ENCODE assay signal across 24 cellular contexts in the genomic region with DNA sequence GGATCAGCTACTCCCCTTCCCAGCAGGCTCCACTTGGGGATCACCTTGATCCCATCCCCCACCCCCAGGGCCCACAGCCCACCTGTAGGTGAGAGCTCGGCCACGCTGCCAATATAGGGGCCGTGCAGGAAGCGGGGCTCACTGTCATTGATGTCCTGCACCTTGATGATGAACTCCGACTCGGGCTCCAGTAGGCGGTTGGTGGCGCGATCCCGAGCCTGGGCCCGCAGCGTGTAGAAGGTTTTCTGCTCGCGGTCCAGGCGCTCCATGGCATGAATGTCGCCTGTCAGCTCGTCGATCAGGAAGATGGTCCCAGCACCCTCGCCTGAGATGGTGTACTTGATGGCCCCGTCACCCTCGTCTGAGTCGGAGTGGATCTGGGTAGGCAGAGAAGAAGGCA.
"Had no signal": no experiment of that assay in that cellular context is flagged by ENCODE, and none has a peak within 500 bp of the region (broad histone marks: within the 10 kb centered on the region; RNA-seq: fewer than 3 reads in every experiment).

No MANE protein-coding gene starts in this region.

- DNase-seq: stimulated activated CD4-positive, alpha-beta T cell treated with anti-CD3 and anti-CD28 coated beads, Interleukin-2, amount 100 ng/mL, for 24 hours; stimulated activated CD4-positive, alpha-beta T cell treated with anti-CD3 and anti-CD28 coated beads, Interleukin-2, amount 100 ng/mL, for 48 hours; stimulated activated CD4-positive, alpha-beta T cell treated with anti-CD3 and anti-CD28 coated beads, Interleukin-4, amount 100 ng/mL, for 24 hours; stimulated activated CD4-positive, alpha-beta T cell treated with anti-CD3 and anti-CD28 coated beads, Interleukin-4, amount 100 ng/mL, for 4 hours; stimulated activated CD8-positive, alpha-beta memory T cell treated with anti-CD3 and anti-CD28 coated beads, Interleukin-4, amount 100 ng/mL, for 48 hours; stimulated activated naive B cell treated with anti-CD40 and anti-IgM and Interleukin-4, amounts not matched to agents 10 μg/mL and 1 μg/mL and 100 μg/mL, for 72 hours; stimulated activated naive CD4-positive, alpha-beta T cell; stimulated activated naive CD4-positive, alpha-beta T cell treated with Interleukin-2 at 50 U/mL for 16 hours; stimulated activated naive CD8-positive, alpha-beta T cell treated with anti-CD3 and anti-CD28 coated beads, Interleukin-15, amount 100 ng/mL, for 72 hours; stimulated activated naive CD8-positive, alpha-beta T cell treated with anti-CD3 and anti-CD28 coated beads, Interleukin-15, Interleukin-2, amounts not matched to agents 100 U/mL and 50 U/mL, for 24 hours; stomach; substantia nigra; testis; thyroid gland; tibial artery; transverse colon; trophoblast cell; upper lobe of right lung; uterus had no signal

- H3K4me1 ChIP-seq: stomach, suprapubic skin, testis, thyroid gland, tibial artery, tibial nerve, transverse colon, upper lobe of left lung, upper lobe of right lung, uterus, vagina had no signal

- H3K27me3 ChIP-seq: testis, thyroid gland, upper lobe of left lung, vagina had no signal

- H3K27ac ChIP-seq: stomach, suprapubic skin, testis, thoracic aorta, thyroid gland, tibial artery, tibial nerve, transverse colon, upper lobe of left lung, upper lobe of right lung, uterus, vagina had no signal

- H3K4me3 ChIP-seq: stomach, suprapubic skin, testis, thoracic aorta, thyroid gland, tibial artery, tibial nerve, transverse colon, upper lobe of left lung, upper lobe of right lung, uterus, vagina had no signal

- H3K36me3 ChIP-seq: stomach, suprapubic skin, thoracic aorta, thyroid gland, tibial artery, tibial nerve, transverse colon, upper lobe of left lung, upper lobe of right lung, uterus, vagina had no signal

- H3K9me3 ChIP-seq: stomach, suprapubic skin, testis, thoracic aorta, thyroid gland, tibial artery, tibial nerve, transverse colon, upper lobe of left lung, upper lobe of right lung, uterus, vagina had no signal
